1 cellular context compared by ENCODE assay signal in genomic region chr22:38843201-38843715, GRCh38.
TF ChIP-seq lines count a peak whose summit lies in the region.

No MANE protein-coding gene starts in this region.

TF ChIP-seq in HepG2, 621 proteins besides CTCF, POLR2A, EP300 and RAD21 (continued from another document and continues in another):
- TF ChIP-seq, protein P1, sequence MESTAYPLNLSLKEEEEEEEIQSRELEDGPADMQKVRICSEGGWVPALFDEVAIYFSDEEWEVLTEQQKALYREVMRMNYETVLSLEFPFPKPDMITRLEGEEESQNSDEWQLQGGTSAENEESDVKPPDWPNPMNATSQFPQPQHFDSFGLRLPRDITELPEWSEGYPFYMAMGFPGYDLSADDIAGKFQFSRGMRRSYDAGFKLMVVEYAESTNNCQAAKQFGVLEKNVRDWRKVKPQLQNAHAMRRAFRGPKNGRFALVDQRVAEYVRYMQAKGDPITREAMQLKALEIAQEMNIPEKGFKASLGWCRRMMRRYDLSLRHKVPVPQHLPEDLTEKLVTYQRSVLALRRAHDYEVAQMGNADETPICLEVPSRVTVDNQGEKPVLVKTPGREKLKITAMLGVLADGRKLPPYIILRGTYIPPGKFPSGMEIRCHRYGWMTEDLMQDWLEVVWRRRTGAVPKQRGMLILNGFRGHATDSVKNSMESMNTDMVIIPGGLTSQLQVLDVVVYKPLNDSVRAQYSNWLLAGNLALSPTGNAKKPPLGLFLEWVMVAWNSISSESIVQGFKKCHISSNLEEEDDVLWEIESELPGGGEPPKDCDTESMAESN (CRISPR knock-in tag; conservative IDR thresholded peaks at IDR 0.05): peak; percentile 46; the same call in 1 of the 2 replicates
- peak; percentile 22; the same call in 1 of the 2 replicates for TF ChIP-seq RFXAP (CRISPR knock-in tag; IDR thresholded peaks at IDR 0.05; ENCODE audit: borderline replicate concordance)
- TF ChIP-seq POGZ (CRISPR knock-in tag; IDR thresholded peaks at IDR 0.05): no peak
- TF ChIP-seq ZNF296 (CRISPR knock-in tag; conservative IDR thresholded peaks at IDR 0.05): no peak
- TF ChIP-seq ZMAT5 (CRISPR knock-in tag; IDR thresholded peaks at IDR 0.05; ENCODE audit: borderline replicate concordance, low read depth): no peak
- no peak for TF ChIP-seq NBN (conservative IDR thresholded peaks at IDR 0.05)
- TF ChIP-seq BATF2 (CRISPR knock-in tag; IDR thresholded peaks at IDR 0.05): 0 out of 2 replicates have a peak, but pooled peaks have one; percentile 47
- 0 out of 2 replicates have a peak, but pooled peaks have one; percentile 42 for TF ChIP-seq RNF2 (conservative IDR thresholded peaks at IDR 0.05; ENCODE audit: low read depth)
- peak; percentile 77 for TF ChIP-seq ZFX (CRISPR knock-in tag; IDR thresholded peaks at IDR 0.05; ENCODE audit: low read depth)
- TF ChIP-seq SUZ12 (IDR thresholded peaks at IDR 0.05; ENCODE audit: low read depth, low read length): no peak
- no peak for TF ChIP-seq ZBTB40 (IDR thresholded peaks at IDR 0.05)
- TF ChIP-seq ZBTB40 (CRISPR knock-in tag; IDR thresholded peaks at IDR 0.05): no peak; the same call in 1 of the 2 replicates
- 0 out of 2 replicates have a peak, but pooled peaks have one; percentile 19 for TF ChIP-seq RXRB (CRISPR knock-in tag; IDR thresholded peaks at IDR 0.05; ENCODE audit: borderline replicate concordance)
- no peak for TF ChIP-seq GABPA (IDR thresholded peaks at IDR 0.05; ENCODE audit: low read depth, low read length)
- TF ChIP-seq GABPA (CRISPR knock-in tag; IDR thresholded peaks at IDR 0.05; ENCODE audit: low read depth): no peak
- peak; percentile 15 for TF ChIP-seq ZNF883 (CRISPR knock-in tag; IDR thresholded peaks at IDR 0.05; ENCODE audit: not compliant biosample characterization)
- no peak for TF ChIP-seq SRY (CRISPR knock-in tag; IDR thresholded peaks at IDR 0.05)
- peak; percentile 60; the same call in 1 of the 2 replicates for TF ChIP-seq ZNF768 (CRISPR knock-in tag; IDR thresholded peaks at IDR 0.05)
- TF ChIP-seq MBD4 (IDR thresholded peaks at IDR 0.05; ENCODE audit: borderline replicate concordance, low read length): no peak
- TF ChIP-seq ZNF747 (CRISPR knock-in tag; IDR thresholded peaks at IDR 0.05; ENCODE audit: borderline replicate concordance): no peak
- no peak for TF ChIP-seq NR3C1 (CRISPR knock-in tag; IDR thresholded peaks at IDR 0.05)
- TF ChIP-seq ZNF713 (CRISPR knock-in tag; IDR thresholded peaks at IDR 0.05): no peak
- TF ChIP-seq GMEB1 (CRISPR knock-in tag; IDR thresholded peaks at IDR 0.05; ENCODE audit: borderline replicate concordance): peak; percentile 30; the same call in 1 of the 2 replicates
- no peak for TF ChIP-seq ZNF660 (CRISPR knock-in tag; IDR thresholded peaks at IDR 0.05; ENCODE audit: borderline replicate concordance, low read depth)
- TF ChIP-seq HOMEZ (CRISPR knock-in tag; IDR thresholded peaks at IDR 0.05; ENCODE audit: low read depth): no peak
- peak; percentile 36; the same call in 1 of the 2 replicates for TF ChIP-seq SIN3A (IDR thresholded peaks at IDR 0.05; ENCODE audit: borderline replicate concordance, low read depth, low read length)
- TF ChIP-seq POLR2G (IDR thresholded peaks at IDR 0.05; ENCODE audit: low read depth, low read length): no peak; the same call in 1 of the 2 replicates
- no peak for TF ChIP-seq PAX8 (CRISPR knock-in tag; IDR thresholded peaks at IDR 0.05; ENCODE audit: borderline replicate concordance)
- 0 out of 2 replicates have a peak, but pooled peaks have one; percentile 33 for TF ChIP-seq ZNF331 (CRISPR knock-in tag; IDR thresholded peaks at IDR 0.05)
- TF ChIP-seq MED1 (CRISPR knock-in tag; IDR thresholded peaks at IDR 0.05): peak; percentile 47; the same call in 1 of the 2 replicates
- TF ChIP-seq TOE1 (CRISPR knock-in tag; IDR thresholded peaks at IDR 0.05): no peak
- no peak for TF ChIP-seq PTBP1 (IDR thresholded peaks at IDR 0.05; ENCODE audit: low read depth, low read length, poor library complexity, severe bottlenecking)
- TF ChIP-seq HIVEP1 (CRISPR knock-in tag; IDR thresholded peaks at IDR 0.05): no peak
- peak; percentile 72 for TF ChIP-seq ZFY (CRISPR knock-in tag; IDR thresholded peaks at IDR 0.05)
- TF ChIP-seq TBX2 (CRISPR knock-in tag; IDR thresholded peaks at IDR 0.05; ENCODE audit: borderline replicate concordance): no peak
- TF ChIP-seq ZNF766 (CRISPR knock-in tag; IDR thresholded peaks at IDR 0.05; ENCODE audit: borderline replicate concordance): peak; percentile 31; the same call in 1 of the 2 replicates
- TF ChIP-seq, protein P2, sequence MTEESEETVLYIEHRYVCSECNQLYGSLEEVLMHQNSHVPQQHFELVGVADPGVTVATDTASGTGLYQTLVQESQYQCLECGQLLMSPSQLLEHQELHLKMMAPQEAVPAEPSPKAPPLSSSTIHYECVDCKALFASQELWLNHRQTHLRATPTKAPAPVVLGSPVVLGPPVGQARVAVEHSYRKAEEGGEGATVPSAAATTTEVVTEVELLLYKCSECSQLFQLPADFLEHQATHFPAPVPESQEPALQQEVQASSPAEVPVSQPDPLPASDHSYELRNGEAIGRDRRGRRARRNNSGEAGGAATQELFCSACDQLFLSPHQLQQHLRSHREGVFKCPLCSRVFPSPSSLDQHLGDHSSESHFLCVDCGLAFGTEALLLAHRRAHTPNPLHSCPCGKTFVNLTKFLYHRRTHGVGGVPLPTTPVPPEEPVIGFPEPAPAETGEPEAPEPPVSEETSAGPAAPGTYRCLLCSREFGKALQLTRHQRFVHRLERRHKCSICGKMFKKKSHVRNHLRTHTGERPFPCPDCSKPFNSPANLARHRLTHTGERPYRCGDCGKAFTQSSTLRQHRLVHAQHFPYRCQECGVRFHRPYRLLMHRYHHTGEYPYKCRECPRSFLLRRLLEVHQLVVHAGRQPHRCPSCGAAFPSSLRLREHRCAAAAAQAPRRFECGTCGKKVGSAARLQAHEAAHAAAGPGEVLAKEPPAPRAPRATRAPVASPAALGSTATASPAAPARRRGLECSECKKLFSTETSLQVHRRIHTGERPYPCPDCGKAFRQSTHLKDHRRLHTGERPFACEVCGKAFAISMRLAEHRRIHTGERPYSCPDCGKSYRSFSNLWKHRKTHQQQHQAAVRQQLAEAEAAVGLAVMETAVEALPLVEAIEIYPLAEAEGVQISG (CRISPR knock-in tag; IDR thresholded peaks at IDR 0.05): peak; percentile 81
- TF ChIP-seq, protein P3, sequence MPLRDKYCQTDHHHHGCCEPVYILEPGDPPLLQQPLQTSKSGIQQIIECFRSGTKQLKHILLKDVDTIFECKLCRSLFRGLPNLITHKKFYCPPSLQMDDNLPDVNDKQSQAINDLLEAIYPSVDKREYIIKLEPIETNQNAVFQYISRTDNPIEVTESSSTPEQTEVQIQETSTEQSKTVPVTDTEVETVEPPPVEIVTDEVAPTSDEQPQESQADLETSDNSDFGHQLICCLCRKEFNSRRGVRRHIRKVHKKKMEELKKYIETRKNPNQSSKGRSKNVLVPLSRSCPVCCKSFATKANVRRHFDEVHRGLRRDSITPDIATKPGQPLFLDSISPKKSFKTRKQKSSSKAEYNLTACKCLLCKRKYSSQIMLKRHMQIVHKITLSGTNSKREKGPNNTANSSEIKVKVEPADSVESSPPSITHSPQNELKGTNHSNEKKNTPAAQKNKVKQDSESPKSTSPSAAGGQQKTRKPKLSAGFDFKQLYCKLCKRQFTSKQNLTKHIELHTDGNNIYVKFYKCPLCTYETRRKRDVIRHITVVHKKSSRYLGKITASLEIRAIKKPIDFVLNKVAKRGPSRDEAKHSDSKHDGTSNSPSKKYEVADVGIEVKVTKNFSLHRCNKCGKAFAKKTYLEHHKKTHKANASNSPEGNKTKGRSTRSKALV (CRISPR knock-in tag; IDR thresholded peaks at IDR 0.05): peak; percentile 89; the same call in 1 of the 2 replicates
